24 cellular contexts compared by ENCODE assay signal in the genomic region with DNA sequence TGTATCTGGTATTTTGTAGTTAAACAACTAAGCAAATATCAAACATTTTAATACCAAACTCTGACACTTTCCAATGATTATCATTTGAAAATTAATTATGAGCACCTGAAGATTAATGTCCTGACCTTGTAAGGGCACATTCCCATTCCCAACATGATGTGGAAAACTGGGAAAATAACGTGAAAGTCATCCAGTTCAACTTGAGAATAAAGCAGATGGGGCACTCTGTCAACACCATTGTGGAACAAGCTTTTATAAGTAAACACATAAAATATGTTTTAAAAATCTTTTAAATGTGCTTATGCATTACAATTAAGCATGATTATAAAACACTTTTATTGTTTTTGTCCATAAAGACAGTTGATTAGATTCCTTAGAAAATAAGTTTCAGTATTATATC. TPM values are rescaled to one million over a fixed set of nuclear protein-coding genes. Genes with fewer than 3 reads are reported as not detected.
A peak's percentile ranks its signal among the peaks of the same experiment; 100 is the strongest.
DNase-seq lines count a peak whose midpoint lies in the region; ATAC-seq and TF ChIP-seq lines count a peak whose summit lies in the region.
"Had no signal": no experiment of that assay in that cellular context is flagged by ENCODE, and none has a peak within 500 bp of the region (broad histone marks: within the 10 kb centered on the region; RNA-seq: fewer than 3 reads in every experiment).

No MANE protein-coding gene starts in this region.

- CTCF ChIA-PET in T-cell (lab: Charles Lee): no interaction called here

- no peak overlapping the region for H3K4me2 ChIP-seq in GM23338
- H3K4me2 ChIP-seq: A549, BLaER1 had no signal

- H3K9me3 Mint-ChIP-seq in GM23338 (no peaks in the 10 kb centered on the region), T-cell (no peaks in the 10 kb centered on the region)
- H3K9me3 Mint-ChIP-seq: CD14-positive monocyte; CD4-positive, alpha-beta memory T cell; CD4-positive, CD25-positive, alpha-beta regulatory T cell; CD8-positive, alpha-beta memory T cell had no signal

- H4K20me1 ChIP-seq in GM23338 (replicated peaks; ENCODE audit: insufficient read depth): no peaks in the 10 kb centered on the region
- H4K20me1 ChIP-seq: BLaER1 had no signal

- H3K4me3 ChIP-seq in GM23338 (no peak overlapping the region), iPS-18a (ENCODE audit: low read length) (no peak overlapping the region)
- H3K4me3 ChIP-seq: A549, BLaER1, GM12878 had no signal

- no peak for ATAC-seq in GM23338
- no peak for ATAC-seq in GM21526 (IDR thresholded peaks at IDR 0.05; ENCODE audit: low FRiP score, unreplicated experiment)
- no peak for ATAC-seq in T-cell (replicated peaks in 1 of 4)
- ATAC-seq: A549, GM12878 had no signal

- H3K4me1 Mint-ChIP-seq in GM23338 (peaks cover 35% of the 10 kb centered on the region), T-cell (no peaks in the 10 kb centered on the region)
- H3K4me1 Mint-ChIP-seq: CD14-positive monocyte; CD4-positive, alpha-beta memory T cell; CD4-positive, CD25-positive, alpha-beta regulatory T cell; CD8-positive, alpha-beta memory T cell had no signal

- H3K27ac Mint-ChIP-seq in GM23338: no peak overlapping the region; the same call in 1 of the 2 replicates
- no peak overlapping the region for H3K27ac Mint-ChIP-seq in T-cell
- H3K27ac Mint-ChIP-seq: CD14-positive monocyte; CD4-positive, alpha-beta memory T cell; CD4-positive, CD25-positive, alpha-beta regulatory T cell; CD8-positive, alpha-beta memory T cell had no signal

- no peaks in the 10 kb centered on the region; the same call in 2 of the 3 replicates for H3K36me3 Mint-ChIP-seq in GM23338 (ENCODE audit: low read depth)
- H3K36me3 Mint-ChIP-seq in T-cell: no peaks in the 10 kb centered on the region
- H3K36me3 Mint-ChIP-seq: CD14-positive monocyte; CD4-positive, alpha-beta memory T cell; CD4-positive, CD25-positive, alpha-beta regulatory T cell; CD8-positive, alpha-beta memory T cell had no signal

- H3K79me2 ChIP-seq in GM23338 (replicated peaks; ENCODE audit: insufficient read depth): peaks cover 16% of the 10 kb centered on the region

- POLR2A ChIA-PET in T-cell (lab: Charles Lee): no interaction called here

- H3K4me1 ChIP-seq in GM23338 (ENCODE audit: insufficient read depth): peaks cover 40% of the 10 kb centered on the region
- peaks cover 27% of the 10 kb centered on the region for H3K4me1 ChIP-seq in iPS-18a (ENCODE audit: control insufficient read depth, low read depth, low read length)
- H3K4me1 ChIP-seq: BE2C, BLaER1 had no signal

- TF ChIP-seq CTCF in GM23338 (conservative IDR thresholded peaks at IDR 0.05; ENCODE audit: low read depth in 2 of 2) (no peak), VCaP (conservative IDR thresholded peaks at IDR 0.05) (no peak)

- H3F3A ChIP-seq in GM23338 (replicated peaks; ENCODE audit: low read depth): no peaks in the 10 kb centered on the region

- H3K4me3 Mint-ChIP-seq in GM23338 (no peak overlapping the region), T-cell (no peak overlapping the region)
- H3K4me3 Mint-ChIP-seq: CD14-positive monocyte; CD4-positive, alpha-beta memory T cell; CD4-positive, CD25-positive, alpha-beta regulatory T cell; CD8-positive, alpha-beta memory T cell had no signal

- H3K27ac ChIP-seq in GM23338 (ENCODE audit: low read depth) (0 out of 2 replicates have a peak overlapping the region, but pooled peaks have one; percentile 84), VCaP (peak overlapping the region; percentile 100), iPS-18a (ENCODE audit: low read length) (peak overlapping the region; percentile 6)
- H3K27ac ChIP-seq: A549, BLaER1 had no signal

- H2AFZ ChIP-seq in GM23338: no peak overlapping the region

- no peaks in the 10 kb centered on the region for H3K9me2 ChIP-seq in GM23338 (ENCODE audit: insufficient read depth)

- H3K27me3 Mint-ChIP-seq in GM23338 (ENCODE audit: insufficient read depth, low read depth, poor library complexity): no peaks in the 10 kb centered on the region
- peaks cover 25 to 46% of the 10 kb centered on the region in 2 donors for H3K27me3 Mint-ChIP-seq in T-cell

- H3K36me3 ChIP-seq in GM23338 (ENCODE audit: insufficient read depth) (no peaks in the 10 kb centered on the region), iPS-18a (ENCODE audit: control insufficient read depth, low read depth, low read length) (peaks cover 3% of the 10 kb centered on the region)
- H3K36me3 ChIP-seq: BE2C, BLaER1 had no signal

- H3K27me3 ChIP-seq in GM23338 (ENCODE audit: insufficient read depth) (no peaks in the 10 kb centered on the region), iPS-18a (ENCODE audit: control insufficient read depth, insufficient read depth, low read length) (no peaks in the 10 kb centered on the region)
- H3K27me3 ChIP-seq: BE2C, BLaER1 had no signal

- no peak overlapping the region for H3K9ac ChIP-seq in iPS-18a (ENCODE audit: low read length)
- H3K9ac ChIP-seq: BLaER1 had no signal

- DNase-seq in GM23338 (ENCODE audit: low spot score) (no peak), retina (no peak), T-cell (no peak)
- no peak for DNase-seq in activated naive CD4-positive, alpha-beta T cell treated with Interleukin-2 at 50 U/mL for 16 hours
- DNase-seq: BE2C; C1 segment of cervical spinal cord; CD4-positive, alpha-beta memory T cell; CD4-positive, CD25-positive, alpha-beta regulatory T cell; CD8-positive, alpha-beta memory T cell; COR-L47; DMS 273 treated with DMSO at 0.1 percent for 48 hours; DMS153; DMS53; DMS79; DND-41; EL; GDM1 had no signal

- no peaks in the 10 kb centered on the region for H3K9me3 ChIP-seq in iPS-18a (ENCODE audit: control insufficient read depth, low read depth, low read length)
- H3K9me3 ChIP-seq: A549, BE2C, BLaER1 had no signal

TF ChIP-seq in GM23338, 12 proteins besides CTCF, POLR2A, EP300 and RAD21 (continues in another document):
- TF ChIP-seq ZNF114 (CRISPR knock-in tag; IDR thresholded peaks at IDR 0.05) (no peak), ZNF331 (CRISPR knock-in tag; IDR thresholded peaks at IDR 0.05; ENCODE audit: low read depth) (no peak), REST (IDR thresholded peaks at IDR 0.05; ENCODE audit: unreplicated experiment) (no peak), NANOG (IDR thresholded peaks at IDR 0.05; ENCODE audit: borderline replicate concordance) (no peak)

RNA-seq across cellular contexts. Expression of gene STEAP2, which starts 14.1 kb away (rescaled TPM):
- total RNA-seq in GM23338 (2014; rRNA removed; shearing (Covaris generic)): 20.9 and 22.0 TPM in 2 replicates
- polyA plus RNA-seq in GM23338 (2016; fragmentation: Nextera tagmentation; extraction: Ambion mirVana): 10.4 and 13.1 TPM in 2 replicates
- total RNA-seq in T-cell: under 1 TPM in 2 of 5 donors, not detected in 3; 0.19 to 0.20 TPM
- total RNA-seq: CD4-positive, CD25-positive, alpha-beta regulatory T cell; CD8-positive, alpha-beta memory T cell had no signal
- polyA plus RNA-seq: CD14-positive monocyte; CD4-positive, alpha-beta memory T cell; CD4-positive, CD25-positive, alpha-beta regulatory T cell had no signal

RNA-seq across cellular contexts. Expression of gene CFAP69, which starts 19.4 kb away (rescaled TPM):
- total RNA-seq in GM23338 (2014; rRNA removed; shearing (Covaris generic)): 7.9 and 11.2 TPM in 2 replicates
- polyA plus RNA-seq in GM23338 (2016; fragmentation: Nextera tagmentation; extraction: Ambion mirVana): 3.1 and 4.9 TPM in 2 replicates
- total RNA-seq in T-cell: under 1 TPM in 4 of 5 donors, not detected in 1; 0.20 to 0.64 (median 0.41) TPM
- total RNA-seq: CD4-positive, CD25-positive, alpha-beta regulatory T cell had no signal
- polyA plus RNA-seq: CD14-positive monocyte; CD4-positive, alpha-beta memory T cell; CD4-positive, CD25-positive, alpha-beta regulatory T cell; CD8-positive, alpha-beta memory T cell had no signal

Comparison
In these comparisons a context has a peak if more than half of its experiments do, and no peak if none do; other contexts are left out.
1. H3K27ac ChIP-seq: peak in every context shown above with its lines; median percentile 100 in VCaP; 84 in GM23338; 6 in iPS-18a.
2. RNA of gene STEAP2, which starts 14.1 kb away (total RNA-seq): 20.9 to 22.0 TPM in GM23338; 0.19 to 0.20 TPM in T-cell; every median in the first group is over 10 times any median in the second.